In the genomic region with DNA sequence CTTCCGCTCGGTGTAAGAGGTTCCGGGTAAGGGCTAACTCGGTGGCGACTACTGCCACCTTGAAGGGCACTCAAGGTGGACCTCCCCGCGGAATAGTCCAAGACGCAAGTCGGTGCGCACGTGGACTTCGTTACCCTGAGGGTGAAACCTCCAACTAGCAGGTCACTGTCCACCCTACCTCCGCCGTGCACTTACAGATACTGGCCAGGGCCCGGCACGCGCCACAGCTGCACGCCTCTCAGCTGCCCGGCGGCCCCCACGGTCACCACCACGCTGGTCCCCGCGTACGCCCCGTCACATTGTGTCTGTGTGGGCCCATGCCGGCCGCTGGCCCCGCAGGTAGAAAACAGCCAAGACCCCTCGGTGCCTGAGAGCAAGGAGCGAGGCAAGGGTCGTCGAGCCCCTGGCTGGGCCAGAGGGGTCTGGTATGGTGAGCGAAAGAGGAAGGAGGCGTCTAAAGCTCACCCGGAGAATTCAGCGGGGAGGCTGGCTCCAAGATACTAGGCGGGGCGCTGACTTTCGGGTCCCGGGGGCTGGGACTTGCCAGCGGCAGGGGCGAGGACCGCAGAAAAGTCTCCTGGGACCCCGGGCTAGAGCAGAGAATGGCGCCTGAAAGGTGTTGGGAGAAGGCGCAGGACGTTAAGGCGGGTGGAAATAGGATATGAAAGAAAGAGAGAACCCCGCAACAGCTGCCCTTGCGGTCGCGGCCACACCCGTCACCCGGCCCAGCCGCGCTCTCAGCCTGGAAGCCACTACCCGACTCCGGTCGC, we compare ENCODE assay signal across 8 cellular contexts. TPM values are rescaled to one million over a fixed set of nuclear protein-coding genes. Genes with fewer than 3 reads are reported as not detected.
A peak's percentile ranks its signal among the peaks of the same experiment; 100 is the strongest.
DNase-seq lines count a peak whose midpoint lies in the region; ATAC-seq and TF ChIP-seq lines count a peak whose summit lies in the region.

No MANE protein-coding gene starts in this region.

- peak; percentile 79 for DNase-seq in activated CD4-positive, alpha-beta T cell treated with anti-CD3 and anti-CD28 coated beads, Interleukin-2, amount 10 ng/mL, durations not matched to agents 24 days and 14 days
- no peak for DNase-seq in activated CD4-positive, alpha-beta T cell treated with anti-CD3 and anti-CD28 coated beads, Interleukin-2, amount 50 U/mL, for 4 hours
- peak; percentile 45 for DNase-seq in activated CD4-positive, CD25-positive, alpha-beta regulatory T cell treated with anti-CD3 and anti-CD28 coated beads, Interleukin-2, amount 50 U/mL, for 72 hours
- DNase-seq in left ventricle myocardium inferior (no peak), gastrocnemius medialis (no peak), foreskin melanocyte (no peak)

- no peak overlapping the region for H3K27ac Mint-ChIP-seq in activated CD4-positive, alpha-beta T cell treated with anti-CD3 and anti-CD28 coated beads, Interleukin-2, amount 10 ng/mL, durations not matched to agents 24 days and 14 days

- no peaks in the 10 kb centered on the region for H3K9me3 Mint-ChIP-seq in activated CD4-positive, alpha-beta T cell treated with anti-CD3 and anti-CD28 coated beads, Interleukin-2, amount 10 ng/mL, durations not matched to agents 24 days and 14 days

- TF ChIP-seq CTCF in left ventricle myocardium inferior (IDR thresholded peaks at IDR 0.05; ENCODE audit: borderline replicate concordance) (no peak), gastrocnemius medialis (IDR thresholded peaks at IDR 0.05 in 4 of 5, conservative IDR thresholded peaks at IDR 0.05 in 1 of 5) (no peak)

- peaks cover 43% of the 10 kb centered on the region for H3K27me3 ChIP-seq in left ventricle myocardium inferior (ENCODE audit: low read depth)
- peaks cover 31 to 34% (median 32%) of the 10 kb centered on the region in 3 donors for H3K27me3 ChIP-seq in gastrocnemius medialis

- H3K36me3 ChIP-seq in left ventricle myocardium inferior (peaks cover 9% of the 10 kb centered on the region), gastrocnemius medialis (peaks cover 0 to 6% of the 10 kb centered on the region in 2 donors)

- H3K27ac ChIP-seq in left ventricle myocardium inferior (replicated peaks) (peak overlapping the region; percentile 2), gastrocnemius medialis (no peak overlapping the region)

- ATAC-seq in gastrocnemius medialis = peak; percentile 55 to 58
- ATAC-seq in HG02759 (IDR thresholded peaks at IDR 0.05; ENCODE audit: unreplicated experiment) = no peak
- no peak for ATAC-seq in HG03135 (IDR thresholded peaks at IDR 0.05; ENCODE audit: unreplicated experiment)

- H3K4me3 ChIP-seq in left ventricle myocardium inferior (peak overlapping the region; percentile 67), gastrocnemius medialis (peak overlapping the region; percentile 36 to 53 (median 45))

- peaks cover 45% of the 10 kb centered on the region for H3K27me3 Mint-ChIP-seq in activated CD4-positive, alpha-beta T cell treated with anti-CD3 and anti-CD28 coated beads, Interleukin-2, amount 10 ng/mL, durations not matched to agents 24 days and 14 days

- peaks cover 20% of the 10 kb centered on the region for H3K4me1 Mint-ChIP-seq in activated CD4-positive, alpha-beta T cell treated with anti-CD3 and anti-CD28 coated beads, Interleukin-2, amount 10 ng/mL, durations not matched to agents 24 days and 14 days

- TF ChIP-seq POLR2A in gastrocnemius medialis (IDR thresholded peaks at IDR 0.05) = no peak

- H3K36me3 Mint-ChIP-seq in activated CD4-positive, alpha-beta T cell treated with anti-CD3 and anti-CD28 coated beads, Interleukin-2, amount 10 ng/mL, durations not matched to agents 24 days and 14 days (ENCODE audit: low read depth) = peaks cover 11% of the 10 kb centered on the region

- peak overlapping the region; percentile 77 for H3K4me3 Mint-ChIP-seq in activated CD4-positive, alpha-beta T cell treated with anti-CD3 and anti-CD28 coated beads, Interleukin-2, amount 10 ng/mL, durations not matched to agents 24 days and 14 days

- H3K4me1 ChIP-seq in left ventricle myocardium inferior (peaks cover 30% of the 10 kb centered on the region), gastrocnemius medialis (peaks cover 20 to 27% of the 10 kb centered on the region in 2 donors)

- H3K9me3 ChIP-seq in left ventricle myocardium inferior (replicated peaks) = no peaks in the 10 kb centered on the region
- H3K9me3 ChIP-seq in gastrocnemius medialis = no peaks in the 10 kb centered on the region

- intact Hi-C loops in activated CD4-positive, alpha-beta T cell treated with anti-CD3 and anti-CD28 coated beads, Interleukin-2, amount 10 ng/mL, durations not matched to agents 24 days and 14 days (cut with micrococcal nuclease) = loop anchor here (1.0 kb wide), 1 partner anchor 10 kb away; no protein-coding TSS in a partner anchor
- intact Hi-C loops in left ventricle myocardium inferior (cut with micrococcal nuclease) (no loop called here), gastrocnemius medialis (cut with DNase I; ENCODE audit: low total_unique reads) (no loop called here)

- in situ Hi-C loops in gastrocnemius medialis (cut with MboI; ENCODE audit: low sequenced_read_pairs in 4 of 4) = no loop called here

RNA-seq across cellular contexts. Expression of a gene that starts 0.9 kb away (rescaled TPM):
- total RNA-seq in activated CD4-positive, alpha-beta T cell treated with anti-CD3 and anti-CD28 coated beads, Interleukin-2, amount 10 ng/mL, durations not matched to agents 24 days and 14 days = not detected in 2 replicates
- total RNA-seq in left ventricle myocardium inferior (1.2 TPM), gastrocnemius medialis (under 1 TPM in 2 of 4 donors, not detected in 2; 0.34 to 0.68 TPM)

RNA-seq across cellular contexts. Expression of a gene that starts 19.0 kb away (rescaled TPM):
- 3.3 and 3.8 TPM in 2 replicates for total RNA-seq in activated CD4-positive, alpha-beta T cell treated with anti-CD3 and anti-CD28 coated beads, Interleukin-2, amount 10 ng/mL, durations not matched to agents 24 days and 14 days
- total RNA-seq in left ventricle myocardium inferior = 1.9 TPM
- total RNA-seq in gastrocnemius medialis = 10 to 100 TPM in 1 of 4 donors, 1 to 10 TPM in 2, under 1 TPM in 1; 0.75 to 12.4 (median 7.0) TPM

RNA-seq across cellular contexts. Expression of a gene that starts 31.4 kb away (rescaled TPM):
- 56.5 and 61.3 TPM in 2 replicates for total RNA-seq in activated CD4-positive, alpha-beta T cell treated with anti-CD3 and anti-CD28 coated beads, Interleukin-2, amount 10 ng/mL, durations not matched to agents 24 days and 14 days
- total RNA-seq in left ventricle myocardium inferior (25.6 TPM), gastrocnemius medialis (10 to 100 TPM; 17.8 to 73.2 (median 34.8) TPM)

RNA-seq across cellular contexts. Expression of a gene that starts 46.3 kb away (rescaled TPM):
- 4.2 and 6.2 TPM in 2 replicates for total RNA-seq in activated CD4-positive, alpha-beta T cell treated with anti-CD3 and anti-CD28 coated beads, Interleukin-2, amount 10 ng/mL, durations not matched to agents 24 days and 14 days
- total RNA-seq in left ventricle myocardium inferior (3.3 TPM), gastrocnemius medialis (1 to 10 TPM; 1.6 to 4.4 (median 2.4) TPM)

Comparison
In these comparisons a context has a peak if more than half of its experiments do, and no peak if none do; other contexts are left out.
1. DNase-seq: peak in activated CD4-positive, alpha-beta T cell treated with anti-CD3 and anti-CD28 coated beads, Interleukin-2, amount 10 ng/mL, durations not matched to agents 24 days and 14 days (single experiment) and activated CD4-positive, CD25-positive, alpha-beta regulatory T cell treated with anti-CD3 and anti-CD28 coated beads, Interleukin-2, amount 50 U/mL, for 72 hours (single experiment); none in activated CD4-positive, alpha-beta T cell treated with anti-CD3 and anti-CD28 coated beads, Interleukin-2, amount 50 U/mL, for 4 hours (0 of 2), left ventricle myocardium inferior (single experiment), gastrocnemius medialis (0 of 2) and foreskin melanocyte (single experiment).
2. ATAC-seq: peak in gastrocnemius medialis (2 of 2); none in HG02759 (single experiment) and HG03135 (single experiment).